In the genomic region with DNA sequence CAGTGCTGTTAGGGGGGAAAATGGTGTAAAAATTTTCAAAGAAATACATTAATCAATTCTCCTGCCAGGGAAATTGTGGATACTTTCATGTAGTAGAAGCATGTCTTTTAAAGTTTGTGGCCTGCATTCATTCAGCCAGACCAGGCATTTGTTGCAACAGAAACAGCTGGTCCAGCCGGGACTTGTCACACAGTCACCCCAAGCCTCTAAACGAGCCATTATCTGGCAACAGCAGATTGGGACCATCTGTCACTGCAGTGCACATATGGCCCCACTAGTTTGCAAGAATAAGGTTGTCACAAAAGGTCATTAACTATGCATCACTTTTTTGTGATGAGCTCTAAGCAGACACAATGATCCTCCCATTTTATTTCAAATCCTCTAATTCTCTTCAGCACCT, we compare ENCODE assay signal across 19 cellular contexts.
A peak's percentile ranks its signal among the peaks of the same experiment; 100 is the strongest.
DNase-seq lines count a peak whose midpoint lies in the region; ATAC-seq, FAIRE-seq and TF ChIP-seq lines count a peak whose summit lies in the region.
"Had no signal": no experiment of that assay in that cellular context is flagged by ENCODE, and none has a peak within 500 bp of the region (broad histone marks: within the 10 kb centered on the region; RNA-seq: fewer than 3 reads in every experiment).

No MANE protein-coding gene starts in this region.

- H3K4me3 Mint-ChIP-seq in brain, result peak overlapping the region in 1 of 5 experiments; percentile 67
- H3K4me3 Mint-ChIP-seq in mesothelial cell of epicardium, result no peak overlapping the region
- H3K4me3 Mint-ChIP-seq: GM23338, memory B cell had no signal

- 47 to 100% methylated on average over 1 to 2 of the region's 2 CpGs for WGBS in esophagus squamous epithelium, 2 donors

- H3K36me3 ChIP-seq in tibial artery (no peaks in the 10 kb centered on the region), esophagus squamous epithelium (no peaks in the 10 kb centered on the region)

- DNase-seq in D721Med (ENCODE audit: insufficient read length, low spot score) (peak; percentile 11), NCI-H524 (lab: John Stamatoyannopoulos, UW) (peak; percentile 97 to 99), mesothelial cell of epicardium (ENCODE audit: low spot score in 2 of 2, unreplicated experiment in 2 of 2) (no peak), tibial artery (no peak), NOMO-1 treated with DMSO at 0.1 percent for 48 hours (lab: John Stamatoyannopoulos, UW; ENCODE audit: unreplicated experiment) (no peak), esophagus squamous epithelium (lab: John Stamatoyannopoulos, UW) (no peak)
- DNase-seq: activated CD4-positive, alpha-beta T cell treated with anti-CD3 and anti-CD28 coated beads for 4 hours; activated naive CD4-positive, alpha-beta T cell treated with Interleukin-2 at 50 U/mL for 16 hours; COR-L47; cortex of kidney; GDM1; NCI-H146; SHP77 treated with DMSO at 0.1 percent for 48 hours; stimulated activated CD4-positive, alpha-beta T cell treated with anti-CD3 and anti-CD28 coated beads, Interleukin-1b, Interleukin-23, amount 100 ng/mL, for 48 hours had no signal

- peak; percentile 94 for FAIRE-seq in D721Med (lab: Jason Lieb, UNC)
- FAIRE-seq: astrocyte had no signal

- H3K4me3 ChIP-seq in tibial artery (no peak overlapping the region), esophagus squamous epithelium (no peak overlapping the region)
- H3K4me3 ChIP-seq: GM23338 had no signal

- H3K9me3 ChIP-seq in tibial artery (no peaks in the 10 kb centered on the region), esophagus squamous epithelium (no peaks in the 10 kb centered on the region)

- intact Hi-C loops in tibial artery (cut with DNase I; ENCODE audit: low total_unique reads) (no loop called here), esophagus squamous epithelium (cut with DNase I) (no loop called here)

- no peak for ATAC-seq in HG02610 (IDR thresholded peaks at IDR 0.05; ENCODE audit: unreplicated experiment)
- ATAC-seq: GM23338 had no signal

- no peak for TF ChIP-seq POLR2A in esophagus squamous epithelium (IDR thresholded peaks at IDR 0.05)

- no peaks in the 10 kb centered on the region for H3K27me3 ChIP-seq in tibial artery
- no peaks in the 10 kb centered on the region for H3K27me3 ChIP-seq in esophagus squamous epithelium

- H3K4me1 Mint-ChIP-seq in brain (peaks cover 61% of the 10 kb centered on the region), mesothelial cell of epicardium (no peaks in the 10 kb centered on the region)
- H3K4me1 Mint-ChIP-seq: GM23338, memory B cell had no signal

- H3K36me3 Mint-ChIP-seq in brain (peaks cover 4% of the 10 kb centered on the region), mesothelial cell of epicardium (peaks cover 2% of the 10 kb centered on the region)
- H3K36me3 Mint-ChIP-seq: memory B cell had no signal

- H3K4me1 ChIP-seq in tibial artery (no peaks in the 10 kb centered on the region), esophagus squamous epithelium (peaks cover 0 to 17% (median 0%) of the 10 kb centered on the region in 3 donors)

- H3K27ac Mint-ChIP-seq in brain (peak overlapping the region; percentile 81 to 91 (median 90)), mesothelial cell of epicardium (peak overlapping the region; percentile 48)
- H3K27ac Mint-ChIP-seq: GM23338, memory B cell had no signal

- TF ChIP-seq CTCF in D721Med (IDR thresholded peaks at IDR 0.05; ENCODE audit: insufficient read depth, missing control alignments), result no peak
- TF ChIP-seq CTCF in brain (conservative IDR thresholded peaks at IDR 0.05), result no peak
- TF ChIP-seq CTCF in mesothelial cell of epicardium (IDR thresholded peaks at IDR 0.05; ENCODE audit: unreplicated experiment), result no peak
- TF ChIP-seq CTCF in tibial artery (IDR thresholded peaks at IDR 0.05), result no peak
- TF ChIP-seq CTCF in esophagus squamous epithelium (IDR thresholded peaks at IDR 0.05), result no peak

- no peaks in the 10 kb centered on the region for H3K27me3 Mint-ChIP-seq in brain
- H3K27me3 Mint-ChIP-seq in mesothelial cell of epicardium (ENCODE audit: low read depth), result no peaks in the 10 kb centered on the region

- H3K9me3 Mint-ChIP-seq in brain (peaks cover 6 to 13% (median 8%) of the 10 kb centered on the region in 5 experiments), mesothelial cell of epicardium (peaks cover 9% of the 10 kb centered on the region)
- H3K9me3 Mint-ChIP-seq: GM23338, memory B cell had no signal

- H3K27ac ChIP-seq in tibial artery (no peak overlapping the region), esophagus squamous epithelium (no peak overlapping the region)

Comparison
In these comparisons a context has a peak if more than half of its experiments do, and no peak if none do; other contexts are left out.
1. DNase-seq: peak in D721Med (single experiment) and NCI-H524 (2 of 2); none in mesothelial cell of epicardium (0 of 2), tibial artery (0 of 2), NOMO-1 treated with DMSO at 0.1 percent for 48 hours (single experiment) and esophagus squamous epithelium (single experiment).